21 cellular contexts compared by ENCODE assay signal in the genomic region with DNA sequence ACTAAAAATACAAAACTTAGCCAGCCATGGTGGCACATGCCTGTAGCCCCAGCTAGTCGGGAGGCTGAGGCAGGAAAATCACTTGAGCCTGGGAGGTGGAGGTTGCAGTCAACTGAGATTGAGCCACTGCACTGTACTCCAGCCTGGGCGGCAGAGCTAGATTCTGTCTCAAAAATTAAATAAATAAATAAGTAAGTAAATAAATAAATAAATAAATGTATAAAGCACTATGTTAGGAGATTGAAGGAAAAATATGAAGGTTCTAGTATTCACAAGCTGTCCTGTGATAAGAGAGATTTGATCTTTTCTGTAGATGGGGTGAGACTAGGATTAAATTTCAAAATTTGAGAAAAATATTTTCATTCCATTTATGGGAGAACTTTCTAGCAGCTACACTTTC. TPM values are rescaled to one million over a fixed set of nuclear protein-coding genes. Genes with fewer than 3 reads are reported as not detected.
DNase-seq lines count a peak whose midpoint lies in the region; ATAC-seq, FAIRE-seq and TF ChIP-seq lines count a peak whose summit lies in the region.
"Had no signal": no experiment of that assay in that cellular context is flagged by ENCODE, and none has a peak within 500 bp of the region (broad histone marks: within the 10 kb centered on the region; RNA-seq: fewer than 3 reads in every experiment).

No MANE protein-coding gene starts in this region.

- ATAC-seq in heart left ventricle: no peak
- ATAC-seq in K562: no peak
- ATAC-seq in left colon: no peak
- ATAC-seq in GM21515 (IDR thresholded peaks at IDR 0.05; ENCODE audit: unreplicated experiment): no peak

- no peaks in the 10 kb centered on the region for H3K79me2 ChIP-seq in K562 (ENCODE audit: control insufficient read depth, insufficient read depth, low read length)

- POLR2A ChIA-PET in K562 (lab: Yijun Ruan, JAX): interaction anchor here (0.7 to 2.3 kb wide), 3 partner anchors 14 to 183 kb away, joined by 4 to 11 read pairs (median 6); a partner anchor contains a TSS

- in situ Hi-C loops in K562 (cut with MboI): no loop called here

- DNase-seq in right atrium auricular region (ENCODE audit: low spot score) (peak; percentile 32), heart left ventricle (no peak), K562 (ENCODE audit: extremely low read depth in 1 of 4, low spot score in 3 of 4) (no peak), osteocyte (ENCODE audit: extremely low spot score, unreplicated experiment) (peak; percentile 21), left colon (no peak), NCI-H2081 (lab: John Stamatoyannopoulos, UW) (no peak), WERI-Rb-1 (no peak)
- DNase-seq: ACHN; BE2C; C1 segment of cervical spinal cord; CD4-positive, CD25-positive, alpha-beta regulatory T cell; CD8-positive, alpha-beta memory T cell; COR-L47; DMS 273 treated with DMSO at 0.1 percent for 48 hours; DMS53; GM23248 had no signal

- WGBS in heart left ventricle, 4 donors: 65 to 81% (median 77%) methylated on average over 2 of the region's 2 CpGs
- 8% methylated on average over 2 of the region's 2 CpGs for WGBS in K562 (ENCODE audit: insufficient coverage, low coverage, missing lambda C conversion rate)

- TF ChIP-seq EP300 in K562 (IDR thresholded peaks at IDR 0.05; ENCODE audit: low read length): no peak

- H3K4me1 Mint-ChIP-seq in osteocyte (ENCODE audit: unreplicated experiment): peaks cover 10% of the 10 kb centered on the region

- H2AFZ ChIP-seq in K562 (ENCODE audit: low read depth, low read length): no peak overlapping the region
- H2AFZ ChIP-seq: GM23248 had no signal

- no peaks in the 10 kb centered on the region for H3K9me3 ChIP-seq in right atrium auricular region
- no peaks in the 10 kb centered on the region for H3K9me3 ChIP-seq in heart left ventricle
- H3K9me3 ChIP-seq in K562 (replicated peaks; ENCODE audit: control insufficient read depth, insufficient read depth, low read depth, low read length): no peaks in the 10 kb centered on the region
- H3K9me3 ChIP-seq in WERI-Rb-1 (ENCODE audit: severe bottlenecking): no peaks in the 10 kb centered on the region
- H3K9me3 ChIP-seq: BE2C, HAP-1 had no signal

- H3K27ac ChIP-seq in right atrium auricular region (no peak overlapping the region), heart left ventricle (no peak overlapping the region), K562 (ENCODE audit: extremely low read depth, low read depth, low read length) (no peak overlapping the region), WERI-Rb-1 (no peak overlapping the region)
- H3K27ac ChIP-seq: GM23248, HL-60 had no signal

- H3K36me3 ChIP-seq in right atrium auricular region: no peaks in the 10 kb centered on the region
- no peaks in the 10 kb centered on the region for H3K36me3 ChIP-seq in heart left ventricle
- H3K36me3 ChIP-seq in K562 (ENCODE audit: control insufficient read depth, insufficient read depth, low read length): no peaks in the 10 kb centered on the region
- no peaks in the 10 kb centered on the region for H3K36me3 ChIP-seq in WERI-Rb-1
- H3K36me3 ChIP-seq: BE2C, HAP-1 had no signal

- H3K4me3 ChIP-seq in right atrium auricular region (no peak overlapping the region), heart left ventricle (no peak overlapping the region), K562 (no peak overlapping the region), WERI-Rb-1 (ENCODE audit: low read depth, low read length) (no peak overlapping the region)
- H3K4me3 ChIP-seq: GM23248, HAP-1 had no signal

- 0 out of 2 replicates have a peak, but pooled peaks cover under 1% of the 10 kb centered on the region for H4K20me1 ChIP-seq in K562 (replicated peaks; ENCODE audit: control insufficient read depth, insufficient read depth, low read length)

- H3K27me3 Mint-ChIP-seq in osteocyte (ENCODE audit: unreplicated experiment): peaks cover 13% of the 10 kb centered on the region

- TF ChIP-seq POLR2A in heart left ventricle (IDR thresholded peaks at IDR 0.05) (no peak), K562 (conservative IDR thresholded peaks at IDR 0.05) (no peak)

- no TSS peak for BruUV-seq in K562 (replicated peaks; lab: Mats Ljungman, UMichigan)

- H3K4me2 ChIP-seq in K562 (ENCODE audit: insufficient read depth, low read length): no peak overlapping the region

- no peaks in the 10 kb centered on the region for H3K9me1 ChIP-seq in K562 (ENCODE audit: control insufficient read depth, insufficient read depth, low read length)

- H3K27ac Mint-ChIP-seq in osteocyte (ENCODE audit: unreplicated experiment): no peak overlapping the region
- H3K27ac Mint-ChIP-seq: CD4-positive, CD25-positive, alpha-beta regulatory T cell; CD8-positive, alpha-beta memory T cell had no signal

- TF ChIP-seq CTCF in right atrium auricular region (IDR thresholded peaks at IDR 0.05) (no peak), heart left ventricle (IDR thresholded peaks at IDR 0.05) (no peak), K562 (IDR thresholded peaks at IDR 0.05 in 2 of 3, conservative IDR thresholded peaks at IDR 0.05 in 1 of 3; ENCODE audit: insufficient read depth in 2 of 3, low read depth in 1 of 3, low read length in 3 of 3) (no peak), osteocyte (IDR thresholded peaks at IDR 0.05) (no peak), WERI-Rb-1 (IDR thresholded peaks at IDR 0.05; ENCODE audit: low read depth, low read length) (no peak)

- TF ChIP-seq RAD21 in K562 (CRISPR knock-in tag; conservative IDR thresholded peaks at IDR 0.05 in 1 of 2, IDR thresholded peaks at IDR 0.05 in 1 of 2): no peak

- H3K9me3 Mint-ChIP-seq in osteocyte (ENCODE audit: unreplicated experiment): no peaks in the 10 kb centered on the region
- H3K9me3 Mint-ChIP-seq: CD4-positive, CD25-positive, alpha-beta regulatory T cell; CD8-positive, alpha-beta memory T cell had no signal

- H3K27me3 ChIP-seq in right atrium auricular region (peaks cover 2 to 8% of the 10 kb centered on the region in 2 donors), heart left ventricle (peaks cover 3 to 59% (median 13%) of the 10 kb centered on the region in 9 donors), K562 (ENCODE audit: control insufficient read depth in 2 of 2, insufficient read depth in 2 of 2, low read length in 2 of 2) (peaks cover 0 to 17% of the 10 kb centered on the region in 2 experiments; a peak in 3 of 5 replicates), WERI-Rb-1 (ENCODE audit: insufficient read depth, low read depth, severe bottlenecking) (peaks cover 1% of the 10 kb centered on the region)
- H3K27me3 ChIP-seq: BE2C had no signal

- H3K9ac ChIP-seq in K562 (ENCODE audit: insufficient read depth in 1 of 2, low read depth in 2 of 2, low read length in 2 of 2): no peak overlapping the region
- H3K9ac ChIP-seq: GM23248 had no signal

- H3K4me3 Mint-ChIP-seq in osteocyte (ENCODE audit: unreplicated experiment): no peak overlapping the region
- H3K4me3 Mint-ChIP-seq: CD4-positive, CD25-positive, alpha-beta regulatory T cell; CD8-positive, alpha-beta memory T cell had no signal

- H3K4me1 ChIP-seq in right atrium auricular region (peaks cover 0 to 12% of the 10 kb centered on the region in 2 donors), heart left ventricle (peaks cover 0 to 12% (median 9%) of the 10 kb centered on the region in 12 donors), K562 (replicated peaks in 1 of 2; ENCODE audit: control insufficient read depth in 2 of 2, insufficient read depth in 2 of 2, low read length in 2 of 2) (peaks cover 2 to 7% of the 10 kb centered on the region in 2 experiments)

- intact Hi-C loops in heart left ventricle (cut with DNase I) (no loop called here), K562 (cut with micrococcal nuclease) (loop anchor here (10.0 kb wide), 1 partner anchor 352 kb away; a partner anchor contains a TSS), left colon (cut with DNase I, micrococcal nuclease) (no loop called here)

- no peaks in the 10 kb centered on the region for H3K36me3 Mint-ChIP-seq in osteocyte (ENCODE audit: unreplicated experiment)
- H3K36me3 Mint-ChIP-seq: CD4-positive, CD25-positive, alpha-beta regulatory T cell; CD8-positive, alpha-beta memory T cell had no signal

- CTCF ChIA-PET in K562 (lab: Yijun Ruan, JAX; ENCODE audit: low intra/inter-chr PET ratio): interaction anchor here (1.2 kb wide), 1 partner anchor 162 kb away, joined by 3 read pairs; no protein-coding TSS in a partner anchor

- no peak for FAIRE-seq in K562 (lab: Jason Lieb, UNC)
- FAIRE-seq: G401.6, GM12891 had no signal

RNA-seq across cellular contexts. Expression of a gene that starts 5.7 kb away (rescaled TPM):
- total RNA-seq in right atrium auricular region (1 to 10 TPM in 1 of 2 donors, under 1 TPM in 1; 0.93 to 1.2 TPM), heart left ventricle (1 to 10 TPM in 1 of 9 donors, under 1 TPM in 5, not detected in 3; 0.08 to 4.4 (median 0.53) TPM), K562 (2014; rRNA removed) (0.50 and 0.69 TPM in 2 replicates), K562 (2014; rRNA removed; fragmentation: Illumina TruSeq; extraction: Trizol) (0.47 and 0.99 TPM in 2 replicates), K562 (2015; rRNA removed; fragmentation: Illumina TruSeq; extraction: Trizol) (0.40 and 0.45 TPM in 2 replicates), K562 (2021) (0.62 and 0.69 TPM in 2 replicates), osteocyte (0.55 and 0.99 TPM in 2 replicates), left colon (10 to 100 TPM; 40.2 to 45.6 TPM)
- polyA plus RNA-seq in heart left ventricle (under 1 TPM in 1 of 2 donors, not detected in 1; 0.11 TPM), K562 (2011; rRNA removed) (0.83 and 1.2 TPM in 2 replicates), K562 (2014; fragmentation: Illumina TruSeq; extraction: Trizol) (0.36 and 0.61 TPM in 2 replicates), K562 (2014; fragmentation: Nextera tagmentation; extraction: Ambion mirVana) (under 1 TPM; 0.10 to 0.15 TPM), K562 (2014; rRNA removed) (0.36 and 0.98 TPM in 2 replicates)
- total RNA-seq in K562 (2011; cell fraction: chromatin; rRNA removed; ENCODE audit: low replicate concordance): 2.1 and 4.9 TPM in 2 replicates
- total RNA-seq in K562 (2011; cell fraction: nucleolus; rRNA removed): 2.0 and 2.3 TPM in 2 replicates
- total RNA-seq in K562 (2011; cell fraction: nucleoplasm; rRNA removed): 1.7 and 2.2 TPM in 2 replicates
- 0.80 and 0.89 TPM in 2 replicates for polyA plus RNA-seq in K562 (2011; cell fraction: cytosol; rRNA removed)
- polyA plus RNA-seq in K562 (2011; cell fraction: nucleus; rRNA removed): 0.98 and 2.8 TPM in 2 replicates
- 0.30 and 0.51 TPM in 2 replicates for polyA plus RNA-seq in K562 (2012)
- 0.57 and 0.84 TPM in 2 replicates for polyA minus RNA-seq in K562 (2011; rRNA and poly(A)+ RNA removed)
- 0.73 and 0.95 TPM in 2 replicates for polyA minus RNA-seq in K562 (2011; cell fraction: cytosol; rRNA and poly(A)+ RNA removed)
- 0.33 and 0.67 TPM in 2 replicates for polyA minus RNA-seq in K562 (2011; cell fraction: nucleus; rRNA and poly(A)+ RNA removed)
- total RNA-seq: CD4-positive, CD25-positive, alpha-beta regulatory T cell; CD8-positive, alpha-beta memory T cell had no signal
- polyA plus RNA-seq: CD4-positive, CD25-positive, alpha-beta regulatory T cell; CD8-positive, alpha-beta memory T cell had no signal

RNA-seq across cellular contexts. Expression of a gene that starts 14.9 kb away (rescaled TPM):
- total RNA-seq in right atrium auricular region (1 to 10 TPM; 4.6 to 7.6 TPM), heart left ventricle (1 to 10 TPM; 3.0 to 9.1 (median 4.8) TPM), K562 (2014; rRNA removed) (9.7 and 12.5 TPM in 2 replicates), K562 (2014; rRNA removed; fragmentation: Illumina TruSeq; extraction: Trizol) (18.3 and 20.3 TPM in 2 replicates), K562 (2015; rRNA removed; fragmentation: Illumina TruSeq; extraction: Trizol) (17.8 and 17.9 TPM in 2 replicates), K562 (2021) (14.6 and 16.3 TPM in 2 replicates), osteocyte (25.2 and 25.6 TPM in 2 replicates), left colon (10 to 100 TPM; 15.5 to 18.9 TPM)
- polyA plus RNA-seq in heart left ventricle (1 to 10 TPM; 6.7 TPM), K562 (2011; rRNA removed) (30.0 and 48.2 TPM in 2 replicates), K562 (2014; fragmentation: Illumina TruSeq; extraction: Trizol) (22.6 and 25.3 TPM in 2 replicates), K562 (2014; fragmentation: Nextera tagmentation; extraction: Ambion mirVana) (1 to 10 TPM; 5.4 to 8.7 TPM), K562 (2014; rRNA removed) (14.9 and 17.5 TPM in 2 replicates)
- 49.5 and 94.9 TPM in 2 replicates for total RNA-seq in K562 (2011; cell fraction: chromatin; rRNA removed; ENCODE audit: low replicate concordance)
- total RNA-seq in K562 (2011; cell fraction: nucleolus; rRNA removed): 28.2 and 31.3 TPM in 2 replicates
- 38.9 and 51.6 TPM in 2 replicates for total RNA-seq in K562 (2011; cell fraction: nucleoplasm; rRNA removed)
- 20.0 and 25.0 TPM in 2 replicates for polyA plus RNA-seq in K562 (2011; cell fraction: cytosol; rRNA removed)
- 17.1 and 18.6 TPM in 2 replicates for polyA plus RNA-seq in K562 (2011; cell fraction: nucleus; rRNA removed)
- 14.7 and 16.8 TPM in 2 replicates for polyA plus RNA-seq in K562 (2012)
- polyA minus RNA-seq in K562 (2011; rRNA and poly(A)+ RNA removed): 41.3 and 51.6 TPM in 2 replicates
- polyA minus RNA-seq in K562 (2011; cell fraction: cytosol; rRNA and poly(A)+ RNA removed): 15.9 and 27.9 TPM in 2 replicates
- polyA minus RNA-seq in K562 (2011; cell fraction: nucleus; rRNA and poly(A)+ RNA removed): 12.3 and 24.8 TPM in 2 replicates

RNA-seq across cellular contexts. Expression of a gene that starts 15.4 kb away (rescaled TPM):
- total RNA-seq in right atrium auricular region (not detected), heart left ventricle (not detected), K562 (2014; rRNA removed) (2.0 and 2.1 TPM in 2 replicates), K562 (2014; rRNA removed; fragmentation: Illumina TruSeq; extraction: Trizol) (0.10 and 0.15 TPM in 2 replicates), K562 (2015; rRNA removed; fragmentation: Illumina TruSeq; extraction: Trizol) (0.14 and 0.23 TPM in 2 replicates), K562 (2021) (1.4 and 1.5 TPM in 2 replicates), osteocyte (0.16 TPM in 1 of 2 replicates, not detected in the other), left colon (not detected)
- polyA plus RNA-seq in heart left ventricle (not detected), K562 (2011; rRNA removed) (0.35 and 0.81 TPM in 2 replicates), K562 (2014; fragmentation: Illumina TruSeq; extraction: Trizol) (0.31 and 0.61 TPM in 2 replicates), K562 (2014; fragmentation: Nextera tagmentation; extraction: Ambion mirVana) (under 1 TPM; 0.08 to 0.10 TPM), K562 (2014; rRNA removed) (1.2 and 1.3 TPM in 2 replicates)
- 0.77 and 1.9 TPM in 2 replicates for total RNA-seq in K562 (2011; cell fraction: chromatin; rRNA removed; ENCODE audit: low replicate concordance)
- total RNA-seq in K562 (2011; cell fraction: nucleolus; rRNA removed): 2.7 and 2.8 TPM in 2 replicates
- 1.3 and 1.9 TPM in 2 replicates for total RNA-seq in K562 (2011; cell fraction: nucleoplasm; rRNA removed)
- polyA plus RNA-seq in K562 (2011; cell fraction: cytosol; rRNA removed): 0.75 and 1.8 TPM in 2 replicates
- 2.0 and 2.9 TPM in 2 replicates for polyA plus RNA-seq in K562 (2011; cell fraction: nucleus; rRNA removed)
- polyA plus RNA-seq in K562 (2012): 0.64 and 1.00 TPM in 2 replicates
- 0.18 TPM in 1 of 2 replicates, not detected in the other for polyA minus RNA-seq in K562 (2011; rRNA and poly(A)+ RNA removed)
- 0.38 and 1.0 TPM in 2 replicates for polyA minus RNA-seq in K562 (2011; cell fraction: cytosol; rRNA and poly(A)+ RNA removed)
- 0.94 and 1.00 TPM in 2 replicates for polyA minus RNA-seq in K562 (2011; cell fraction: nucleus; rRNA and poly(A)+ RNA removed)
- total RNA-seq: CD4-positive, CD25-positive, alpha-beta regulatory T cell; CD8-positive, alpha-beta memory T cell; GM23248 had no signal
- polyA plus RNA-seq: CD4-positive, CD25-positive, alpha-beta regulatory T cell; CD8-positive, alpha-beta memory T cell; GM23248 had no signal

RNA-seq across cellular contexts. Expression of a gene that starts 29.3 kb away (rescaled TPM):
- total RNA-seq in right atrium auricular region (under 1 TPM in 1 of 2 donors, not detected in 1; 0.48 TPM), heart left ventricle (1 to 10 TPM in 2 of 9 donors, under 1 TPM in 4, not detected in 3; 0.33 to 6.4 (median 0.85) TPM), K562 (2014; rRNA removed) (60.4 and 60.8 TPM in 2 replicates), K562 (2014; rRNA removed; fragmentation: Illumina TruSeq; extraction: Trizol) (39.0 and 56.5 TPM in 2 replicates), K562 (2015; rRNA removed; fragmentation: Illumina TruSeq; extraction: Trizol) (59.2 and 59.8 TPM in 2 replicates), K562 (2021) (72.9 and 83.0 TPM in 2 replicates), osteocyte (8.0 and 9.6 TPM in 2 replicates), left colon (10 to 100 TPM in 1 of 2 donors, 1 to 10 TPM in 1; 4.9 to 12.4 TPM)
- polyA plus RNA-seq in heart left ventricle (under 1 TPM in 1 of 2 donors, not detected in 1; 0.11 TPM), K562 (2011; rRNA removed) (46.4 and 61.0 TPM in 2 replicates), K562 (2014; fragmentation: Illumina TruSeq; extraction: Trizol) (171 and 183 TPM in 2 replicates), K562 (2014; fragmentation: Nextera tagmentation; extraction: Ambion mirVana) (10 to 100 TPM; 52.1 to 53.7 TPM), K562 (2014; rRNA removed) (101 and 112 TPM in 2 replicates)
- 116 and 289 TPM in 2 replicates for total RNA-seq in K562 (2011; cell fraction: chromatin; rRNA removed; ENCODE audit: low replicate concordance)
- total RNA-seq in K562 (2011; cell fraction: nucleolus; rRNA removed): 173 and 178 TPM in 2 replicates
- total RNA-seq in K562 (2011; cell fraction: nucleoplasm; rRNA removed): 141 and 151 TPM in 2 replicates
- 34.7 and 45.0 TPM in 2 replicates for polyA plus RNA-seq in K562 (2011; cell fraction: cytosol; rRNA removed)
- 167 and 238 TPM in 2 replicates for polyA plus RNA-seq in K562 (2011; cell fraction: nucleus; rRNA removed)
- polyA plus RNA-seq in K562 (2012): 67.5 and 72.2 TPM in 2 replicates
- 26.0 and 27.1 TPM in 2 replicates for polyA minus RNA-seq in K562 (2011; rRNA and poly(A)+ RNA removed)
- polyA minus RNA-seq in K562 (2011; cell fraction: cytosol; rRNA and poly(A)+ RNA removed): 28.1 and 36.8 TPM in 2 replicates
- 70.8 and 123 TPM in 2 replicates for polyA minus RNA-seq in K562 (2011; cell fraction: nucleus; rRNA and poly(A)+ RNA removed)

RNA-seq across cellular contexts. Expression of a gene that starts 57.4 kb away (rescaled TPM):
- under 1 TPM in 1 of 2 donors, not detected in 1; 0.75 TPM for total RNA-seq in right atrium auricular region
- under 1 TPM in 4 of 9 donors, not detected in 5; 0.36 to 0.70 (median 0.54) TPM for total RNA-seq in heart left ventricle
- polyA plus RNA-seq in heart left ventricle: under 1 TPM; 0.11 to 0.27 TPM
- not detected in 2 replicates for total RNA-seq in K562 (2011; cell fraction: chromatin; rRNA removed; ENCODE audit: low replicate concordance)
- total RNA-seq in K562 (2011; cell fraction: nucleolus; rRNA removed): 0.13 and 0.67 TPM in 2 replicates
- 0.81 TPM in 1 of 2 replicates, not detected in the other for total RNA-seq in K562 (2011; cell fraction: nucleoplasm; rRNA removed)
- 0.27 and 1.3 TPM in 2 replicates for total RNA-seq in K562 (2014; rRNA removed)
- 0.36 and 0.51 TPM in 2 replicates for total RNA-seq in K562 (2014; rRNA removed; fragmentation: Illumina TruSeq; extraction: Trizol)
- total RNA-seq in K562 (2015; rRNA removed; fragmentation: Illumina TruSeq; extraction: Trizol): 0.41 TPM in 1 of 2 replicates, not detected in the other
- total RNA-seq in K562 (2021): 0.81 and 1.6 TPM in 2 replicates
- polyA plus RNA-seq in K562 (2011; rRNA removed): 0.71 and 1.4 TPM in 2 replicates
- 1.2 and 2.7 TPM in 2 replicates for polyA plus RNA-seq in K562 (2011; cell fraction: cytosol; rRNA removed)
- polyA plus RNA-seq in K562 (2011; cell fraction: nucleus; rRNA removed): 0.65 and 1.4 TPM in 2 replicates
- 1.1 and 4.3 TPM in 2 replicates for polyA plus RNA-seq in K562 (2012)
- polyA plus RNA-seq in K562 (2014; fragmentation: Illumina TruSeq; extraction: Trizol): 0.97 and 1.3 TPM in 2 replicates
- 1 to 10 TPM; 1.8 to 1.9 TPM for polyA plus RNA-seq in K562 (2014; fragmentation: Nextera tagmentation; extraction: Ambion mirVana)
- polyA plus RNA-seq in K562 (2014; rRNA removed): 1.3 TPM in 2 replicates
- 0.84 TPM in 1 of 2 replicates, not detected in the other for polyA minus RNA-seq in K562 (2011; rRNA and poly(A)+ RNA removed)
- not detected in 2 replicates for polyA minus RNA-seq in K562 (2011; cell fraction: cytosol; rRNA and poly(A)+ RNA removed)
- polyA minus RNA-seq in K562 (2011; cell fraction: nucleus; rRNA and poly(A)+ RNA removed): not detected in 2 replicates
- not detected in 2 replicates for total RNA-seq in osteocyte
- total RNA-seq in left colon: 10 to 100 TPM in 1 of 2 donors, 1 to 10 TPM in 1; 5.5 to 14.3 TPM
- total RNA-seq: CD4-positive, CD25-positive, alpha-beta regulatory T cell; CD8-positive, alpha-beta memory T cell; GM23248 had no signal
- polyA plus RNA-seq: CD8-positive, alpha-beta memory T cell; GM23248 had no signal

Comparison
In these comparisons a context has a peak if more than half of its experiments do, and no peak if none do; other contexts are left out.
1. DNase-seq: peak in right atrium auricular region (single experiment) and osteocyte (single experiment); none in heart left ventricle (0 of 5), K562 (0 of 4), left colon (0 of 2), NCI-H2081 (0 of 2) and WERI-Rb-1 (single experiment).
2. RNA of a gene that starts 5.7 kb away (total RNA-seq): 40.2 to 45.6 TPM in left colon; 0.93 to 1.2 TPM in right atrium auricular region, 0.55 to 0.99 TPM in osteocyte, 0.08 to 4.4 TPM in heart left ventricle and 0.40 to 4.9 TPM in K562; every median in the first group is over 4 times any median in the second.